ENCODE assay signal across 8 cellular contexts in genomic region chr1:198156111-198156744, GRCh38. TPM values are rescaled to one million over a fixed set of nuclear protein-coding genes. Genes with fewer than 3 reads are reported as not detected.
A peak's percentile ranks its signal among the peaks of the same experiment; 100 is the strongest.
DNase-seq lines count a peak whose midpoint lies in the region; ATAC-seq, FAIRE-seq and TF ChIP-seq lines count a peak whose summit lies in the region.

No MANE protein-coding gene starts in this region.

- H3K4me3 ChIP-seq in thoracic aorta = peak overlapping the region; percentile 93

- peak; percentile 85 for DNase-seq in Caki2 (ENCODE audit: low read depth)
- peak; percentile 63 for DNase-seq in HuH-7.5 (ENCODE audit: low spot score)
- DNase-seq in RCC 7860 (ENCODE audit: low spot score) = peak; percentile 51
- peak; percentile 56 for DNase-seq in activated T-helper 1 cell treated with anti-CD3 and anti-CD28 coated beads, Interleukin-12 subunit alpha, Interleukin-12 subunit beta, Interleukin-2, Interleukin-4 antibody, amounts not matched to agents 30 ng/mL and 10 ng/mL and 1 ng/mL, durations not matched to agents 14 hours and 24 hours and 36 hours (ENCODE audit: low spot score)
- peak; percentile 83 for DNase-seq in fibroblast of peridontal ligament (ENCODE audit: extremely low read depth)
- peak; percentile 53 for DNase-seq in neural crest cell (ENCODE audit: low read depth, low spot score)
- no peak for DNase-seq in thoracic aorta (ENCODE audit: low spot score)

- H3K4me1 Mint-ChIP-seq in activated T-helper 1 cell treated with anti-CD3 and anti-CD28 coated beads, Interleukin-12 subunit alpha, Interleukin-12 subunit beta, Interleukin-2, Interleukin-4 antibody, amounts not matched to agents 30 ng/mL and 10 ng/mL and 1 ng/mL, durations not matched to agents 14 hours and 24 hours and 36 hours (ENCODE audit: low read depth) = peaks cover 36% of the 10 kb centered on the region
- peaks cover 37% of the 10 kb centered on the region for H3K4me1 Mint-ChIP-seq in neural crest cell

- TF ChIP-seq CTCF in neural crest cell (conservative IDR thresholded peaks at IDR 0.05) = peak; percentile 85
- peak; percentile 66 for TF ChIP-seq CTCF in thoracic aorta (IDR thresholded peaks at IDR 0.05)

- no peaks in the 10 kb centered on the region for H3K9me3 Mint-ChIP-seq in activated T-helper 1 cell treated with anti-CD3 and anti-CD28 coated beads, Interleukin-12 subunit alpha, Interleukin-12 subunit beta, Interleukin-2, Interleukin-4 antibody, amounts not matched to agents 30 ng/mL and 10 ng/mL and 1 ng/mL, durations not matched to agents 14 hours and 24 hours and 36 hours
- H3K9me3 Mint-ChIP-seq in neural crest cell = no peaks in the 10 kb centered on the region

- peaks cover 2% of the 10 kb centered on the region for H3K36me3 Mint-ChIP-seq in activated T-helper 1 cell treated with anti-CD3 and anti-CD28 coated beads, Interleukin-12 subunit alpha, Interleukin-12 subunit beta, Interleukin-2, Interleukin-4 antibody, amounts not matched to agents 30 ng/mL and 10 ng/mL and 1 ng/mL, durations not matched to agents 14 hours and 24 hours and 36 hours (ENCODE audit: low read depth)
- H3K36me3 Mint-ChIP-seq in neural crest cell (ENCODE audit: low read depth) = no peaks in the 10 kb centered on the region

- H3K9me3 ChIP-seq in thoracic aorta = no peaks in the 10 kb centered on the region

- H3K4me3 Mint-ChIP-seq in activated T-helper 1 cell treated with anti-CD3 and anti-CD28 coated beads, Interleukin-12 subunit alpha, Interleukin-12 subunit beta, Interleukin-2, Interleukin-4 antibody, amounts not matched to agents 30 ng/mL and 10 ng/mL and 1 ng/mL, durations not matched to agents 14 hours and 24 hours and 36 hours = peak overlapping the region; percentile 85
- H3K4me3 Mint-ChIP-seq in neural crest cell = peak overlapping the region; percentile 90

- H3K27me3 ChIP-seq in thoracic aorta (replicated peaks; ENCODE audit: insufficient read depth) = no peaks in the 10 kb centered on the region

- no peaks in the 10 kb centered on the region for H3K36me3 ChIP-seq in thoracic aorta

- peak overlapping the region; percentile 94 to 98 for H3K27ac ChIP-seq in thoracic aorta

- H3K27me3 Mint-ChIP-seq in activated T-helper 1 cell treated with anti-CD3 and anti-CD28 coated beads, Interleukin-12 subunit alpha, Interleukin-12 subunit beta, Interleukin-2, Interleukin-4 antibody, amounts not matched to agents 30 ng/mL and 10 ng/mL and 1 ng/mL, durations not matched to agents 14 hours and 24 hours and 36 hours (ENCODE audit: insufficient read depth) = no peaks in the 10 kb centered on the region
- H3K27me3 Mint-ChIP-seq in neural crest cell (ENCODE audit: low read depth) = no peaks in the 10 kb centered on the region

- intact Hi-C loops in activated T-helper 1 cell treated with anti-CD3 and anti-CD28 coated beads, Interleukin-12 subunit alpha, Interleukin-12 subunit beta, Interleukin-2, Interleukin-4 antibody, amounts not matched to agents 30 ng/mL and 10 ng/mL and 1 ng/mL, durations not matched to agents 14 hours and 24 hours and 36 hours (cut with micrococcal nuclease) = loop anchor here (1.0 to 10.0 kb wide), 16 partner anchors 32 to 889 kb away; partner anchors contain the start of genes C1orf53, DENND1B and PTPRC

- H3K27ac Mint-ChIP-seq in activated T-helper 1 cell treated with anti-CD3 and anti-CD28 coated beads, Interleukin-12 subunit alpha, Interleukin-12 subunit beta, Interleukin-2, Interleukin-4 antibody, amounts not matched to agents 30 ng/mL and 10 ng/mL and 1 ng/mL, durations not matched to agents 14 hours and 24 hours and 36 hours = peak overlapping the region; percentile 88
- H3K27ac Mint-ChIP-seq in neural crest cell (ENCODE audit: unreplicated experiment) = peak overlapping the region; percentile 29

- no peak for FAIRE-seq in RCC 7860 (lab: Jason Lieb, UNC)

- in situ Hi-C loops in Caki2 (cut with HindIII; ENCODE audit: low pct_unique_long_range_greater_than_20kb, low sequenced_read_pairs) = no loop called here

- H3K4me1 ChIP-seq in thoracic aorta (ENCODE audit: control insufficient read depth in 1 of 2, low read depth in 2 of 2) = peaks cover 34 to 67% of the 10 kb centered on the region in 2 donors

- ATAC-seq in GM21390 (IDR thresholded peaks at IDR 0.05; ENCODE audit: unreplicated experiment) = peak; percentile 28
- no peak for ATAC-seq in thoracic aorta (ENCODE audit: insufficient number of reproducible peaks, low FRiP score, low read depth)

RNA-seq across cellular contexts. Expression of gene NEK7, which starts 0.6 kb away (rescaled TPM):
- total RNA-seq in Caki2 (2014; rRNA removed; shearing (Covaris generic); ENCODE audit: low replicate concordance) = 27.3 and 37.2 TPM in 2 replicates
- 69.3 and 71.8 TPM in 2 replicates for total RNA-seq in activated T-helper 1 cell treated with anti-CD3 and anti-CD28 coated beads, Interleukin-12 subunit alpha, Interleukin-12 subunit beta, Interleukin-2, Interleukin-4 antibody, amounts not matched to agents 30 ng/mL and 10 ng/mL and 1 ng/mL, durations not matched to agents 14 hours and 24 hours and 36 hours
- total RNA-seq in neural crest cell = 10.9 and 12.5 TPM in 2 replicates
- 100 to 1,000 TPM; 118 to 155 TPM for total RNA-seq in thoracic aorta
